In the genomic region with DNA sequence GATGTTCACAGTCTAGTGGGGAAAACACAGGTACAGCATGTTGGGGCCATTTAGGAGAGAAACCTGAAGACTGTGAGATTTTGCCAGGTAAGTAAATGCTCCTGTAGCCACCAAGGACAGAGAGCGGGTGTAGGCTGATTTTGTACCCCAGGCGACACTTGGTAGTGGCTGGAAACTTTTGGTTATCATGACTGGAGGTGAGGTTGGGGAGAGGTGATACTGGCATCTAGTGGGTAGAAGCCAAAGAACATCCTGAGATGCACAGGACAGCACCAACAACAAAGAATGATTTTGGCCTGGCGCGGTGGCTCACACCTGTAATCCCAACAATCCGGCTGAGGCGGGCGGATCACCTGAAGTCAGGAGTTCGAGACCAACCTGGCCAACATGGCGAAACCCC, we compare ENCODE assay signal across 23 cellular contexts. TPM values are rescaled to one million over a fixed set of nuclear protein-coding genes. Genes with fewer than 3 reads are reported as not detected.
DNase-seq lines count a peak whose midpoint lies in the region; ATAC-seq, FAIRE-seq and TF ChIP-seq lines count a peak whose summit lies in the region.
"Had no signal": no experiment of that assay in that cellular context is flagged by ENCODE, and none has a peak within 500 bp of the region (broad histone marks: within the 10 kb centered on the region; RNA-seq: fewer than 3 reads in every experiment).

No MANE protein-coding gene starts in this region.

- DNase-seq in DND-41 (no peak), GM13977 (ENCODE audit: low spot score) (no peak), H1 (ENCODE audit: low read depth in 1 of 2, low spot score in 2 of 2) (no peak), NCI-H2227 treated with DMSO at 0.1 percent for 48 hours (lab: John Stamatoyannopoulos, UW) (no peak), posterior vena cava (ENCODE audit: low spot score) (no peak)
- DNase-seq: activated CD4-positive, alpha-beta T cell treated with anti-CD3 and anti-CD28 coated beads, Interleukin-2, amount 50 U/mL, for 1 hour; activated CD8-positive, alpha-beta memory T cell treated with anti-CD3 and anti-CD28 coated beads, Interleukin-2, amount 50 U/mL, for 48 hours; activated effector memory CD4-positive, alpha-beta T cell treated with anti-CD3 and anti-CD28 coated beads, Interleukin-2, amount 50 U/mL, for 16 hours; CD4-positive, CD25-positive, alpha-beta regulatory T cell; DMS79; immature natural killer cell; KG1; left ventricle myocardium superior; NCI-H1048; NCI-H2029; NCI-H446; SIG-M5 had no signal

- no peak overlapping the region for H3K23ac ChIP-seq in H1 (ENCODE audit: insufficient read length)

- no peaks in the 10 kb centered on the region; the same call in 1 of the 2 replicates for H3K79me1 ChIP-seq in H1 (ENCODE audit: low read depth, low read length)

- H3K18ac ChIP-seq in H1 (ENCODE audit: extremely low read depth, low read length) = peak overlapping the region; percentile 34; the same call in 1 of the 2 replicates

- H2BK12ac ChIP-seq in H1 (ENCODE audit: low read depth, low read length) = peak overlapping the region; percentile 78; the same call in 1 of the 2 replicates

- H3K4ac ChIP-seq in H1 (replicated peaks; ENCODE audit: insufficient read length, low read depth, low read length) = no peak overlapping the region

- CTCF ChIA-PET in H1 (lab: Charles Lee; ENCODE audit: partially characterized antibody) = interaction anchor here (0.9 to 1.4 kb wide), 7 partner anchors 9 to 193 kb away, joined by 3 to 4 read pairs (median 3); no protein-coding TSS in a partner anchor

- no peak for ATAC-seq in DND-41 (ENCODE audit: insufficient read depth, low read depth)
- no peak for ATAC-seq in HG03521 (IDR thresholded peaks at IDR 0.05; ENCODE audit: unreplicated experiment)
- ATAC-seq in HG02571 (IDR thresholded peaks at IDR 0.05; ENCODE audit: unreplicated experiment) = no peak
- ATAC-seq: left ventricle myocardium superior; stimulated activated memory B cell treated with anti-CD40 and anti-IgM and Interleukin-4, amounts not matched to agents 10 μg/mL and 1 μg/mL and 100 μg/mL, for 72 hours had no signal

- H3K14ac ChIP-seq in H1 (ENCODE audit: insufficient read length) = no peak overlapping the region

- H3K4me1 ChIP-seq in DND-41 (ENCODE audit: insufficient read depth, low read length) = no peaks in the 10 kb centered on the region
- H3K4me1 ChIP-seq in OCI-LY3 (ENCODE audit: low read length) = peaks cover 35% of the 10 kb centered on the region
- peaks cover 9 to 14% (median 11%) of the 10 kb centered on the region in 4 experiments for H3K4me1 ChIP-seq in H1 (replicated peaks in 1 of 4; ENCODE audit: control insufficient read depth in 3 of 4, insufficient read depth in 4 of 4, low read length in 3 of 4)

- no peaks in the 10 kb centered on the region for H4K20me1 ChIP-seq in DND-41 (ENCODE audit: insufficient read depth, low read length)
- no peaks in the 10 kb centered on the region for H4K20me1 ChIP-seq in OCI-LY3 (ENCODE audit: insufficient read depth, low read length)
- H4K20me1 ChIP-seq in H1 (replicated peaks in 1 of 2; ENCODE audit: control insufficient read depth in 1 of 2, insufficient read depth in 2 of 2, low read length in 2 of 2) = no peaks in the 10 kb centered on the region

- H3K9ac ChIP-seq in DND-41 (ENCODE audit: low read depth, low read length) (no peak overlapping the region), OCI-LY3 (ENCODE audit: low read length) (no peak overlapping the region), H1 (replicated peaks in 1 of 4; ENCODE audit: extremely low read depth in 1 of 4, low read depth in 3 of 4, low read length in 3 of 4) (no peak overlapping the region; a peak in 1 of 7 replicates)
- H3K9ac ChIP-seq: neural progenitor cell had no signal

- H4K91ac ChIP-seq in H1 (replicated peaks; ENCODE audit: insufficient read length, low read length) = peak overlapping the region; percentile 8

- no peak overlapping the region for H4K5ac ChIP-seq in H1 (ENCODE audit: insufficient read length, low read depth, low read length)

- 93% methylated on average over 9 of the region's 9 CpGs; no CpG with 5 or more reads in 1 of the 2 experiments for WGBS in H1 (ENCODE audit: extremely low coverage in 1 of 2, insufficient coverage in 1 of 2, insufficient read length in 1 of 2, insufficient replicate concordance in 2 of 2, low coverage in 1 of 2, low lambda C conversion rate in 2 of 2, missing lambda C conversion rate in 1 of 2), 2 experiments

- H2BK15ac ChIP-seq in H1 (ENCODE audit: low read length) = peak overlapping the region; percentile 2; the same call in 1 of the 2 replicates

- H3K4me3 ChIP-seq in DND-41 (ENCODE audit: low read depth in 1 of 2, low read length in 2 of 2) (no peak overlapping the region), OCI-LY3 (ENCODE audit: low read length) (no peak overlapping the region), H1 (ENCODE audit: extremely low read depth in 1 of 4, insufficient read depth in 2 of 4, low read depth in 3 of 4, low read length in 4 of 4) (no peak overlapping the region)
- H3K4me3 ChIP-seq: neural progenitor cell had no signal

- no peak overlapping the region for H4K8ac ChIP-seq in H1 (ENCODE audit: extremely low read depth, insufficient read depth, low read length)

- H3K27ac ChIP-seq in DND-41 (ENCODE audit: low read length) = no peak overlapping the region
- H3K27ac ChIP-seq in OCI-LY3 (ENCODE audit: low read length) = no peak overlapping the region
- 0 out of 2 replicates have a peak overlapping the region, but pooled peaks have one; percentile 21 for H3K27ac ChIP-seq in H1 (ENCODE audit: low read depth, low read length)
- H3K27ac ChIP-seq: neural progenitor cell had no signal

- H3K79me2 ChIP-seq in DND-41 (ENCODE audit: insufficient read depth, low read length) (no peaks in the 10 kb centered on the region), OCI-LY3 (ENCODE audit: low read length) (no peaks in the 10 kb centered on the region), H1 (ENCODE audit: control insufficient read depth in 1 of 2, insufficient read depth in 2 of 2, low read length in 2 of 2) (no peaks in the 10 kb centered on the region)

- POLR2A ChIA-PET in H1 (lab: Charles Lee; ENCODE audit: partially characterized antibody) = interaction anchor here (0.6 kb wide), 1 partner anchor 42 kb away, joined by 3 read pairs; no protein-coding TSS in a partner anchor

- no peaks in the 10 kb centered on the region for H3K23me2 ChIP-seq in H1 (ENCODE audit: low read depth, low read length)

- TF ChIP-seq RAD21 in H1 (IDR thresholded peaks at IDR 0.05 in 1 of 2, conservative IDR thresholded peaks at IDR 0.05 in 1 of 2; ENCODE audit: low read depth in 2 of 2, low read length in 2 of 2) = peak; percentile 70 to 78

- TF ChIP-seq POLR2A in H1 (IDR thresholded peaks at IDR 0.05; ENCODE audit: control extremely low read depth in 1 of 2, low read depth in 2 of 2, low read length in 2 of 2) = no peak

- H3K56ac ChIP-seq in H1 (replicated peaks; ENCODE audit: insufficient read length, low read depth, low read length) = no peak overlapping the region

- H3K9me3 ChIP-seq in DND-41 (ENCODE audit: insufficient read depth, low read length, severe bottlenecking) = no peaks in the 10 kb centered on the region
- no peaks in the 10 kb centered on the region for H3K9me3 ChIP-seq in OCI-LY3 (ENCODE audit: insufficient read depth, low read length)
- H3K9me3 ChIP-seq in H1 (ENCODE audit: insufficient read depth in 2 of 2, low read depth in 1 of 2, low read length in 1 of 2) = no peaks in the 10 kb centered on the region

- H3K4me2 ChIP-seq in DND-41 (ENCODE audit: insufficient read depth, low read length) = no peak overlapping the region
- peak overlapping the region; percentile 15; the same call in 1 of the 2 replicates for H3K4me2 ChIP-seq in OCI-LY3 (ENCODE audit: low read length)
- H3K4me2 ChIP-seq in H1 (ENCODE audit: insufficient read depth in 1 of 2, low read depth in 2 of 2, low read length in 2 of 2) = no peak overlapping the region
- H3K4me2 ChIP-seq: neural progenitor cell had no signal

- no peak overlapping the region for H2BK5ac ChIP-seq in H1 (ENCODE audit: low read depth, low read length)

- no peak for FAIRE-seq in H1 (lab: Jason Lieb, UNC)
- FAIRE-seq: bronchial epithelial cell had no signal

- 0 out of 2 replicates have a peak overlapping the region, but pooled peaks have one; percentile 68 for H2AK5ac ChIP-seq in H1 (ENCODE audit: low read depth, low read length)

- H2BK120ac ChIP-seq in H1 (replicated peaks; ENCODE audit: low read depth, low read length) = peak overlapping the region; percentile 66

- no peaks in the 10 kb centered on the region for H3K36me3 ChIP-seq in DND-41 (ENCODE audit: insufficient read depth, low read length)
- H3K36me3 ChIP-seq in OCI-LY3 (replicated peaks; ENCODE audit: low read depth, low read length) = no peaks in the 10 kb centered on the region
- H3K36me3 ChIP-seq in H1 (ENCODE audit: control insufficient read depth in 2 of 4, insufficient read depth in 4 of 4, low read length in 3 of 4) = no peaks in the 10 kb centered on the region
- H3K36me3 ChIP-seq: neural progenitor cell had no signal

- no peak overlapping the region for H2AFZ ChIP-seq in DND-41 (ENCODE audit: low read depth, low read length)
- H2AFZ ChIP-seq in OCI-LY3 (ENCODE audit: low read depth, low read length) = no peak overlapping the region
- H2AFZ ChIP-seq in H1 (ENCODE audit: low read length) = no peak overlapping the region
- H2AFZ ChIP-seq: neural progenitor cell had no signal

- no peaks in the 10 kb centered on the region for H3K27me3 ChIP-seq in DND-41 (ENCODE audit: insufficient read depth, low read length, poor library complexity)
- no peaks in the 10 kb centered on the region for H3K27me3 ChIP-seq in OCI-LY3 (ENCODE audit: low read depth, low read length)
- no peaks in the 10 kb centered on the region for H3K27me3 ChIP-seq in H1 (replicated peaks in 1 of 4; ENCODE audit: control insufficient read depth in 3 of 4, extremely low read depth in 1 of 4, insufficient read depth in 3 of 4, low read length in 3 of 4)
- H3K27me3 ChIP-seq: neural progenitor cell had no signal

- TF ChIP-seq CTCF in DND-41 (IDR thresholded peaks at IDR 0.05; ENCODE audit: borderline replicate concordance, extremely low read depth, low read length, poor library complexity, severe bottlenecking) (peak; percentile 10), GM13977 (IDR thresholded peaks at IDR 0.05; ENCODE audit: extremely low read depth, insufficient read depth, missing control alignments) (peak; percentile 35), OCI-LY3 (IDR thresholded peaks at IDR 0.05; ENCODE audit: low read depth, low read length) (peak; percentile 43), H1 (IDR thresholded peaks at IDR 0.05; ENCODE audit: control extremely low read depth in 1 of 3, insufficient read depth in 1 of 3, low read depth in 1 of 3, low read length in 3 of 3) (peak; percentile 13 to 48 (median 42); a peak in 3 of 4 replicates)

- no peak for TF ChIP-seq EP300 in H1 (IDR thresholded peaks at IDR 0.05; ENCODE audit: borderline replicate concordance in 1 of 2, low read depth in 2 of 2, low read length in 2 of 2)

- H2BK20ac ChIP-seq in H1 (ENCODE audit: low read length) = peak overlapping the region; percentile 27

- in situ Hi-C loops in GM13977 (cut with MboI; ENCODE audit: low pct_unique_long_range_greater_than_20kb, low sequenced_read_pairs, unreplicated experiment) = no loop called here

- intact Hi-C loops in posterior vena cava (cut with DNase I) = no loop called here

RNA-seq across cellular contexts. Expression of a gene that starts 38.8 kb away (rescaled TPM):
- total RNA-seq in H1 (2021; fragmentation: NEBNext Ultra II Directional; extraction: Animal tissue kit (Norgen Biotek cat#: 25700)) = 60.0 and 63.0 TPM in 2 replicates
- polyA plus RNA-seq in H1 (2011; rRNA removed) = 16.9 and 18.5 TPM in 2 replicates
- polyA plus RNA-seq in H1 (2011; cell fraction: cytosol; rRNA removed) = 22.2 TPM
- 25.5 TPM for polyA plus RNA-seq in H1 (2011; cell fraction: nucleus; rRNA removed)
- polyA plus RNA-seq in H1 (2012, experiment 1 of 2) = 29.4 to 43.1 TPM (median 36.3 TPM) in 4 replicates
- polyA plus RNA-seq in H1 (2012, experiment 2 of 2) = 6.0 TPM
- 42.3 TPM for polyA plus RNA-seq in H1 (2013, experiment 1 of 2)
- 40.8 TPM for polyA plus RNA-seq in H1 (2013, experiment 2 of 2)
- polyA minus RNA-seq in H1 (2011; rRNA and poly(A)+ RNA removed) = 38.0 and 38.8 TPM in 2 replicates
- 25.3 TPM for polyA minus RNA-seq in H1 (2011; cell fraction: cytosol; rRNA and poly(A)+ RNA removed)
- polyA minus RNA-seq in H1 (2011; cell fraction: nucleus; rRNA and poly(A)+ RNA removed) = 40.5 TPM
- 10 to 100 TPM; 20.5 to 20.8 TPM for total RNA-seq in posterior vena cava
